ENCODE assay signal across 1 cellular context in genomic region chr15:42584031-42584765, GRCh38.
TF ChIP-seq lines count a peak whose summit lies in the region.

No MANE protein-coding gene starts in this region.

TF ChIP-seq in GM23338, 12 proteins besides CTCF, POLR2A, EP300 and RAD21 (continued from another document):
- TF ChIP-seq ZNF462 (CRISPR knock-in tag; IDR thresholded peaks at IDR 0.05) (no peak), REST (IDR thresholded peaks at IDR 0.05; ENCODE audit: unreplicated experiment) (no peak), POLR2AphosphoS5 (IDR thresholded peaks at IDR 0.05; ENCODE audit: low read depth) (no peak), EZH2 (IDR thresholded peaks at IDR 0.05; ENCODE audit: low read depth, unreplicated experiment) (no peak), EZH2phosphoT487 (IDR thresholded peaks at IDR 0.05; ENCODE audit: unreplicated experiment) (no peak)
